In the genomic region with DNA sequence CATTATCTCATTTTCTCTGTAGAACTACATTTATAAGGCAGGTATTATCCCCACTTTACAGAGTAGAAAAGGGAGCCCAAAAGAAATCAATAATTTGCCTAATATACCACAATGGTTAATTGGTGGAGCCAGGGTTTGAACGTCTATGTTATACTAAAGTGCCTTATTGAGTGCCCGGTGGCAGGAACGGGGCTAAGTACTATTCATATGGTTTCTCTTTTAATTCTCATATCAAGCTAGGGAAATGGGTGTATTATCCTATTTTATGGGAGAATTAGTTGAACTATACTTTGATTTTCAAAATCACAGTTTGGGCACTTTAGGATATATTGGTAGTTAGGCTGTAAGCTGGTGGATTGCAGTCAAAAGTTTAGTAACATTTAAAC, we compare ENCODE assay signal across 8 cellular contexts. TPM values are rescaled to one million over a fixed set of nuclear protein-coding genes. Genes with fewer than 3 reads are reported as not detected.
DNase-seq lines count a peak whose midpoint lies in the region; ATAC-seq and TF ChIP-seq lines count a peak whose summit lies in the region.

No MANE protein-coding gene starts in this region.

- DNase-seq in HFF-Myc (ENCODE audit: extremely low read depth, low read depth) (no peak), mesothelial cell of epicardium (ENCODE audit: low spot score in 2 of 2, unreplicated experiment in 2 of 2) (no peak), SKM-1 treated with dmso at 0.1 percent for 144 hours (lab: John Stamatoyannopoulos, UW; ENCODE audit: unreplicated experiment) (no peak), RKO (ENCODE audit: low spot score) (no peak)
- DNase-seq in stimulated activated CD4-positive, alpha-beta T cell treated with anti-CD3 and anti-CD28 coated beads, Interleukin-2, amount 100 ng/mL, for 48 hours = no peak

- TF ChIP-seq CTCF in 22Rv1 (IDR thresholded peaks at IDR 0.05) (no peak), HFF-Myc (IDR thresholded peaks at IDR 0.05; ENCODE audit: low read depth, low read length, missing control alignments) (no peak), brain (conservative IDR thresholded peaks at IDR 0.05) (no peak), mesothelial cell of epicardium (IDR thresholded peaks at IDR 0.05; ENCODE audit: unreplicated experiment) (no peak)

- H3K4me3 Mint-ChIP-seq in brain (peak overlapping the region; percentile 98 to 99 (median 99)), mesothelial cell of epicardium (peak overlapping the region; percentile 99)

- peaks cover 44% of the 10 kb centered on the region for H3K4me1 Mint-ChIP-seq in brain
- H3K4me1 Mint-ChIP-seq in mesothelial cell of epicardium = peaks cover 12% of the 10 kb centered on the region

- no peak for ATAC-seq in GM21825 (IDR thresholded peaks at IDR 0.05; ENCODE audit: unreplicated experiment)

- H3K36me3 Mint-ChIP-seq in brain (peaks cover 39% of the 10 kb centered on the region), mesothelial cell of epicardium (peaks cover 10% of the 10 kb centered on the region)

- H3K27ac ChIP-seq in 22Rv1 = peak overlapping the region; percentile 86

- peak overlapping the region; percentile 92 for H3K4me3 ChIP-seq in HFF-Myc (replicated peaks; ENCODE audit: low read depth, low read length)

- H3K27ac Mint-ChIP-seq in brain (peak overlapping the region; percentile 97 to 100 (median 99)), mesothelial cell of epicardium (peak overlapping the region; percentile 90)

- H3K27me3 Mint-ChIP-seq in brain (peaks cover 7% of the 10 kb centered on the region), mesothelial cell of epicardium (ENCODE audit: low read depth) (no peaks in the 10 kb centered on the region)

- no peaks in the 10 kb centered on the region for H3K9me3 Mint-ChIP-seq in brain
- no peaks in the 10 kb centered on the region for H3K9me3 Mint-ChIP-seq in mesothelial cell of epicardium

RNA-seq across cellular contexts. Expression of a gene that starts 1.5 kb away (rescaled TPM):
- 5.7 TPM for polyA plus RNA-seq in brain (ENCODE audit: insufficient read depth, low read depth, low replicate concordance)
- 18.7 to 22.8 TPM (median 20.2 TPM) in 3 replicates for total RNA-seq in mesothelial cell of epicardium

RNA-seq across cellular contexts. Expression of a gene that starts 39.4 kb away (rescaled TPM):
- polyA plus RNA-seq in brain (ENCODE audit: insufficient read depth, low read depth, low replicate concordance) = 1,699 TPM
- total RNA-seq in mesothelial cell of epicardium = 1,307 to 1,400 TPM (median 1,389 TPM) in 3 replicates

RNA-seq across cellular contexts. Expression of a gene that starts 49.0 kb away (rescaled TPM):
- polyA plus RNA-seq in brain (ENCODE audit: insufficient read depth, low read depth, low replicate concordance) = 5.8 TPM
- 17.0 to 18.8 TPM (median 17.2 TPM) in 3 replicates for total RNA-seq in mesothelial cell of epicardium

RNA-seq across cellular contexts. Expression of a gene that starts 53.1 kb away (rescaled TPM):
- 9.1 TPM for polyA plus RNA-seq in brain (ENCODE audit: insufficient read depth, low read depth, low replicate concordance)
- total RNA-seq in mesothelial cell of epicardium = 11.6 to 12.7 TPM (median 12.7 TPM) in 3 replicates
